ENCODE assay signal across 10 cellular contexts in genomic region chr10:8060704-8061121, GRCh38. TPM values are rescaled to one million over a fixed set of nuclear protein-coding genes. Genes with fewer than 3 reads are reported as not detected.
DNase-seq lines count a peak whose midpoint lies in the region; ATAC-seq, FAIRE-seq and TF ChIP-seq lines count a peak whose summit lies in the region.
"Had no signal": no experiment of that assay in that cellular context is flagged by ENCODE, and none has a peak within 500 bp of the region (broad histone marks: within the 10 kb centered on the region; RNA-seq: fewer than 3 reads in every experiment).

No MANE protein-coding gene starts in this region.

- H3K4me3 Mint-ChIP-seq in CD8-positive, alpha-beta memory T cell = peak overlapping the region; percentile 90 to 99 (median 94)
- peak overlapping the region; percentile 70 for H3K4me3 Mint-ChIP-seq in nephron progenitor cell

- ATAC-seq in GM12878 (peak; percentile 14), psoas muscle (no peak), HG03045 (IDR thresholded peaks at IDR 0.05; ENCODE audit: unreplicated experiment) (no peak), GM18870 (IDR thresholded peaks at IDR 0.05; ENCODE audit: unreplicated experiment) (no peak)

- peak overlapping the region; percentile 98 for H3K4me2 ChIP-seq in GM12878 (ENCODE audit: control insufficient read depth, insufficient read depth)

- RAD21 ChIA-PET in GM12878 (lab: Charles Lee; ENCODE audit: unreplicated experiment) = interaction anchor here (0.5 to 3.7 kb wide), 6 partner anchors 10 to 286 kb away, joined by 3 to 17 read pairs (median 5); no protein-coding TSS in a partner anchor

- TF ChIP-seq POLR2A in GM12878 (IDR thresholded peaks at IDR 0.05; ENCODE audit: low read depth, low read length) = no peak

- intact Hi-C loops in GM12878 (cut with micrococcal nuclease; ENCODE audit: unreplicated experiment) (loop anchor here (2.0 kb wide), 1 partner anchor 72 kb away; no protein-coding TSS in a partner anchor), psoas muscle (cut with DNase I) (no loop called here)

- peaks cover 0 to 8% of the 10 kb centered on the region in 2 donors for H3K27me3 Mint-ChIP-seq in CD8-positive, alpha-beta memory T cell
- H3K27me3 Mint-ChIP-seq in nephron progenitor cell (ENCODE audit: low read depth, poor library complexity) = peaks cover 86% of the 10 kb centered on the region

- no peaks in the 10 kb centered on the region for H3K9me3 ChIP-seq in CD8-positive, alpha-beta memory T cell (ENCODE audit: low read length)
- no peaks in the 10 kb centered on the region for H3K9me3 ChIP-seq in HUES6 (ENCODE audit: control insufficient read depth, insufficient read depth, low read depth, low read length)
- no peaks in the 10 kb centered on the region for H3K9me3 ChIP-seq in GM12878 (replicated peaks; ENCODE audit: control insufficient read depth, insufficient read depth, low read length)
- H3K9me3 ChIP-seq in psoas muscle = no peaks in the 10 kb centered on the region

- in situ Hi-C loops in GM12878 (cut with MboI) = no loop called here

- H3K36me3 ChIP-seq in CD8-positive, alpha-beta memory T cell (ENCODE audit: insufficient read depth, low read length) = peaks cover 25% of the 10 kb centered on the region
- H3K36me3 ChIP-seq in HUES6 (ENCODE audit: control insufficient read depth, insufficient read depth, low read length) = no peaks in the 10 kb centered on the region
- no peaks in the 10 kb centered on the region for H3K36me3 ChIP-seq in GM12878 (ENCODE audit: control insufficient read depth in 2 of 2, insufficient read depth in 2 of 2, low read length in 1 of 2)
- no peaks in the 10 kb centered on the region for H3K36me3 ChIP-seq in psoas muscle (ENCODE audit: insufficient read depth in 1 of 2, low read depth in 1 of 2)

- peaks cover 74 to 88% (median 80%) of the 10 kb centered on the region in 3 donors for H3K4me1 Mint-ChIP-seq in CD8-positive, alpha-beta memory T cell
- peaks cover 92% of the 10 kb centered on the region for H3K4me1 Mint-ChIP-seq in nephron progenitor cell

- FAIRE-seq in GM12878 (lab: Jason Lieb, UNC) = peak; percentile 41

- H3K9ac ChIP-seq in HUES6 (ENCODE audit: low read length) = no peak overlapping the region
- H3K9ac ChIP-seq in GM12878 (ENCODE audit: control insufficient read depth, insufficient read depth, low read length) = peak overlapping the region; percentile 52

- H2AFZ ChIP-seq in GM12878 (ENCODE audit: control insufficient read depth, low read depth, low read length) = peak overlapping the region; percentile 77

- no peaks in the 10 kb centered on the region for H3K79me2 ChIP-seq in GM12878 (ENCODE audit: control insufficient read depth, insufficient read depth, low read length)

- peak overlapping the region; percentile 58 for H3K27ac ChIP-seq in CD8-positive, alpha-beta memory T cell (ENCODE audit: low read depth, low read length)
- no peak overlapping the region for H3K27ac ChIP-seq in HUES6 (ENCODE audit: low read depth, low read length)
- peak overlapping the region; percentile 78 for H3K27ac ChIP-seq in GM12878 (ENCODE audit: control insufficient read depth, insufficient read depth)
- no peak overlapping the region for H3K27ac ChIP-seq in psoas muscle

- DNase-seq in CD8-positive, alpha-beta memory T cell = no peak
- DNase-seq in GM12878 (ENCODE audit: low read depth, low spot score) = peak; percentile 27
- no peak for DNase-seq in nephron progenitor cell
- no peak for DNase-seq in stimulated activated CD4-positive, alpha-beta T cell treated with anti-CD3 and anti-CD28 coated beads, Interleukin-4, amount 100 ng/mL, for 24 hours
- no peak for DNase-seq in psoas muscle
- DNase-seq: kidney glomerular epithelial cell, NCI-H226 had no signal

- H3K27me3 ChIP-seq in CD8-positive, alpha-beta memory T cell (ENCODE audit: insufficient read depth, low read length, poor library complexity, severe bottlenecking) = no peaks in the 10 kb centered on the region
- H3K27me3 ChIP-seq in HUES6 (ENCODE audit: control insufficient read depth, insufficient read depth, low read length) = peaks cover 97% of the 10 kb centered on the region
- H3K27me3 ChIP-seq in GM12878 (replicated peaks in 1 of 2; ENCODE audit: control insufficient read depth in 2 of 2, insufficient read depth in 2 of 2, low read length in 1 of 2) = no peaks in the 10 kb centered on the region
- H3K27me3 ChIP-seq in psoas muscle (ENCODE audit: insufficient read depth in 3 of 3, low read length in 2 of 3) = peaks cover 0 to 81% (median 27%) of the 10 kb centered on the region in 3 donors

- 4% methylated on average over 10 of the region's 10 CpGs for WGBS in GM12878 (ENCODE audit: insufficient coverage, insufficient replicate concordance, low lambda C conversion rate, missing lambda C conversion rate)
- 41 to 45% (median 44%) methylated on average over 10 of the region's 10 CpGs for WGBS in psoas muscle, 3 donors

- TF ChIP-seq RAD21 in GM12878 (IDR thresholded peaks at IDR 0.05; ENCODE audit: insufficient read depth, low read depth, low read length) = no peak

- SMC1A ChIA-PET in GM12878 (lab: Charles Lee; ENCODE audit: uncharacterized antibody, unreplicated experiment) = interaction anchor here (0.7 to 1.3 kb wide), 6 partner anchors 11 to 315 kb away, joined by 3 to 4 read pairs (median 4); no protein-coding TSS in a partner anchor

- H3K9me3 Mint-ChIP-seq in CD8-positive, alpha-beta memory T cell = no peaks in the 10 kb centered on the region
- H3K9me3 Mint-ChIP-seq in nephron progenitor cell = no peaks in the 10 kb centered on the region

- peak in 1 of 2 experiments; percentile 30; a peak in 1 of 4 replicates for TF ChIP-seq EP300 in GM12878 (IDR thresholded peaks at IDR 0.05; ENCODE audit: borderline replicate concordance in 1 of 2, control insufficient read depth in 1 of 2, low read depth in 2 of 2, low read length in 2 of 2)

- CTCF ChIA-PET in CD8-positive, alpha-beta memory T cell (lab: Charles Lee) = interaction anchor here (1.0 to 3.1 kb wide), 11 partner anchors 8 to 412 kb away, joined by 3 to 14 read pairs (median 4); no protein-coding TSS in a partner anchor
- CTCF ChIA-PET in GM12878 (lab: Yijun Ruan, JAX) = no interaction called here

- peaks cover 83% of the 10 kb centered on the region for H3K4me1 ChIP-seq in CD8-positive, alpha-beta memory T cell (ENCODE audit: insufficient read depth, low read length)
- H3K4me1 ChIP-seq in HUES6 (ENCODE audit: control insufficient read depth, insufficient read depth, low read length) = peaks cover 89% of the 10 kb centered on the region
- peaks cover 16% of the 10 kb centered on the region for H3K4me1 ChIP-seq in GM12878 (ENCODE audit: control insufficient read depth, insufficient read depth, low read length)
- H3K4me1 ChIP-seq in psoas muscle = no peaks in the 10 kb centered on the region

- BruUV-seq in GM12878 (replicated peaks; lab: Mats Ljungman, UMichigan) = no TSS peak

- POLR2A ChIA-PET in CD8-positive, alpha-beta memory T cell (lab: Charles Lee) = interaction anchor here (0.6 to 4.6 kb wide), 12 partner anchors 8 to 1035 kb away, joined by 3 to 25 read pairs (median 4); no protein-coding TSS in a partner anchor
- POLR2A ChIA-PET in GM12878 (lab: Charles Lee) = interaction anchor here (0.8 kb wide), 2 partner anchors 21 to 228 kb away, joined by 3 read pairs; no protein-coding TSS in a partner anchor

- peak overlapping the region; percentile 57 for H3K4me3 ChIP-seq in CD8-positive, alpha-beta memory T cell (ENCODE audit: low read length)
- H3K4me3 ChIP-seq in HUES6 (ENCODE audit: low read depth, low read length) (peak overlapping the region; percentile 42; the same call in 1 of the 2 replicates), GM12878 (peak overlapping the region; percentile 53), psoas muscle (no peak overlapping the region)

- H3K36me3 Mint-ChIP-seq in CD8-positive, alpha-beta memory T cell = peaks cover 24 to 88% (median 37%) of the 10 kb centered on the region in 3 donors
- H3K36me3 Mint-ChIP-seq in nephron progenitor cell (ENCODE audit: low read depth) = peaks cover 13% of the 10 kb centered on the region

- H4K20me1 ChIP-seq in GM12878 (ENCODE audit: control insufficient read depth, insufficient read depth) = no peaks in the 10 kb centered on the region

- peak overlapping the region; percentile 94 to 97 (median 95) for H3K27ac Mint-ChIP-seq in CD8-positive, alpha-beta memory T cell
- no peak overlapping the region for H3K27ac Mint-ChIP-seq in nephron progenitor cell

- TF ChIP-seq CTCF in GM12878 (IDR thresholded peaks at IDR 0.05 in 2 of 3, conservative IDR thresholded peaks at IDR 0.05 in 1 of 3; ENCODE audit: control insufficient read depth in 2 of 3, extremely low read depth in 1 of 3, insufficient read depth in 1 of 3, low read depth in 3 of 3, low read length in 3 of 3) (no peak), nephron progenitor cell (IDR thresholded peaks at IDR 0.05) (no peak), psoas muscle (IDR thresholded peaks at IDR 0.05) (no peak)

TF ChIP-seq in GM12878, 131 proteins besides CTCF, POLR2A, EP300 and RAD21 (continues in another document):
- TF ChIP-seq EED (IDR thresholded peaks at IDR 0.05; ENCODE audit: low read depth) = 0 out of 2 replicates have a peak, but pooled peaks have one; percentile 43
- 0 out of 2 replicates have a peak, but pooled peaks have one; percentile 8 for TF ChIP-seq NBN (IDR thresholded peaks at IDR 0.05)
- TF ChIP-seq IKZF2 (IDR thresholded peaks at IDR 0.05) = peak; percentile 74 to 76

RNA-seq across cellular contexts. Expression of gene GATA3, which starts 6.2 kb away (rescaled TPM):
- 10 to 100 TPM; 48.9 to 53.3 TPM for total RNA-seq in CD8-positive, alpha-beta memory T cell
- 58.6 TPM for polyA plus RNA-seq in CD8-positive, alpha-beta memory T cell
- total RNA-seq in GM12878 (2013; cell fraction: nucleolus; rRNA removed) = 4.2 and 4.7 TPM in 2 replicates
- total RNA-seq in GM12878 (2014; rRNA removed) (0.05 and 0.40 TPM in 2 replicates), GM12878 (2014; rRNA removed; fragmentation: Illumina TruSeq; extraction: Trizol) (0.14 and 0.18 TPM in 2 replicates), GM12878 (2021) (0.64 and 0.80 TPM in 2 replicates), psoas muscle (1 to 10 TPM in 2 of 4 donors, under 1 TPM in 2; 0.64 to 1.8 (median 0.89) TPM)
- polyA plus RNA-seq in GM12878 (2011; ENCODE audit: low read depth) = 0.39 TPM
- polyA plus RNA-seq in GM12878 (2011; rRNA removed) (0.33 and 0.52 TPM in 2 replicates), GM12878 (2014; fragmentation: Illumina TruSeq; extraction: Trizol) (0.15 and 0.25 TPM in 2 replicates), GM12878 (2014; fragmentation: Nextera tagmentation; extraction: Ambion mirVana) (under 1 TPM; 0.19 to 0.33 TPM), GM12878 (2014; rRNA removed) (0.08 TPM in 2 replicates), GM12878 (2016; fragmentation: Nextera tagmentation; extraction: Ambion mirVana) (under 1 TPM; 0.25 to 0.67 TPM), psoas muscle (1 to 10 TPM in 1 of 3 donors, under 1 TPM in 2; 0.64 to 1.2 (median 0.74) TPM)
- 0.20 and 0.33 TPM in 2 replicates for polyA plus RNA-seq in GM12878 (2011; cell fraction: cytosol; rRNA removed)
- polyA plus RNA-seq in GM12878 (2011; cell fraction: nucleus; rRNA removed) = 1.3 TPM in 2 replicates
- 0.77 and 0.96 TPM in 2 replicates for polyA plus RNA-seq in GM12878 (2012)
- polyA minus RNA-seq in GM12878 (2011; rRNA and poly(A)+ RNA removed) = 0.15 and 0.46 TPM in 2 replicates
- polyA minus RNA-seq in GM12878 (2011; cell fraction: cytosol; rRNA and poly(A)+ RNA removed) = 0.80 TPM in 1 of 2 replicates, not detected in the other
- 0.60 and 1.1 TPM in 2 replicates for polyA minus RNA-seq in GM12878 (2011; cell fraction: nucleus; rRNA and poly(A)+ RNA removed)

Comparison
In these comparisons a context has a peak if more than half of its experiments do, and no peak if none do; other contexts are left out.
1. H3K27ac ChIP-seq: peak in CD8-positive, alpha-beta memory T cell (single experiment) and GM12878 (single experiment); none in HUES6 (single experiment) and psoas muscle (single experiment).
2. RNA of gene GATA3, which starts 6.2 kb away (total RNA-seq): 48.9 to 53.3 TPM in CD8-positive, alpha-beta memory T cell; 0.64 to 1.8 TPM in psoas muscle and 0.05 to 4.7 TPM in GM12878; every median in the first group is over 4 times any median in the second.